Comparison of ENCODE assay signal across 7 cellular contexts in the genomic region with DNA sequence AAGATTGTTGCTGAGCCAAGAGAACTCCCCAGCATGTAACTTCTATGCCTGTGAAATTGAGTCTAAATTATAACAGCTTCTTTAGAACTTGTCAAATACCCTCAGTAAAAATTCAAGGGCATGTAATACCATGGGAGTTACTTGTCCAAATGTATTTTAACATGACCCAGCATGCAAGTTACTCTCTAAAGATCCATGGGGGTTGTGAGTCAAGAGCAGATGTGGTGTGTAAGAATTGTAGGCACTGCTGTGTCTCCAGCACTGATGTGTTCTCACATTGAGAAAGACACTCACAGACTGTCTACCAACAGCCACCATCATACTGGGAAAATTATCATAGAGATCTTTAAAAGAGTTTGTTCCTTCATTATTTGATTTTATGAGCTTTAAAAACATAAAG.
"Had no signal": no experiment of that assay in that cellular context is flagged by ENCODE, and none has a peak within 500 bp of the region (broad histone marks: within the 10 kb centered on the region; RNA-seq: fewer than 3 reads in every experiment).

No MANE protein-coding gene starts in this region.

- H3K9me3 ChIP-seq: HAP-1 had no signal

- H3K36me3 ChIP-seq: HAP-1 had no signal

- DNase-seq: GM23248, GOT3, H7, HFFc6, IMR-90 had no signal

- H3K9me3 Mint-ChIP-seq: HFFc6 had no signal

- H2AFZ ChIP-seq: GM23248 had no signal

- H3K4me3 Mint-ChIP-seq: HFFc6 had no signal

- H3K27ac Mint-ChIP-seq: HFFc6 had no signal

- H3K4me1 ChIP-seq: HAP-1 had no signal

- H3K27ac ChIP-seq: GM23248 had no signal

- H3K4me3 ChIP-seq: GM23248, HAP-1, K562 had no signal

- H3K9ac ChIP-seq: GM23248 had no signal
